ENCODE assay signal across 7 cellular contexts in the genomic region with DNA sequence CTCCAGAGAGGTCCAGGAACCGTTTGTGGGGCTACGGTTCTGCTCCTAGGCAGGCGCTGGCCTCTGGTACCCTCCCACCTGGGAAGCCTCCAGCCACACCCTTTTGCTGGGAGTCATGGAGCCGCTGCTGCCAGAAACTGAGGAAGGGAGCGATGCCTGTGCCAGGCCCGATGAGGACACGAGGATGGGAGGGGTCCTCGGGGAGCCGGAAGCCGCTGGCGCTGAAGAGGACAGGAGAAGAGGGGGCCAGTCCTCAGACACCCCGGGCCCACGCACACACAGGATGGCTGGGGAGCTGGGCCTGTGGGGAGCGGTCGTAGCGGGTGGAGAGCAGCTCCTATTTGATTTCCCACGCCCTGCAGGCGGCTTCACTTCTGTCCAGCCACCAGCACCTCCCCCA. TPM values are rescaled to one million over a fixed set of nuclear protein-coding genes. Genes with fewer than 3 reads are reported as not detected.
"Had no signal": no experiment of that assay in that cellular context is flagged by ENCODE, and none has a peak within 500 bp of the region (broad histone marks: within the 10 kb centered on the region; RNA-seq: fewer than 3 reads in every experiment).

No MANE protein-coding gene starts in this region.

RNA-seq across cellular contexts. Expression of a gene that starts 24.2 kb away (rescaled TPM):
- total RNA-seq: activated B cell treated with CpG ODN at 0.5 μM for 24 hours; activated CD4-positive, alpha-beta T cell treated with anti-CD3 and anti-CD28 coated beads for 36 hours; activated CD4-positive, alpha-beta T cell treated with anti-CD3 and anti-CD28 coated beads, Interleukin-2, amount 10 ng/mL, durations not matched to agents 24 days and 14 days; activated CD8-positive, alpha-beta memory T cell treated with anti-CD3 and anti-CD28 coated beads for 36 hours; activated CD8-positive, alpha-beta T cell treated with anti-CD3 and anti-CD28 coated beads for 36 hours; T-helper 17 cell; WTC11 had no signal
